Comparison of ENCODE assay signal across 17 cellular contexts in genomic region chr14:82313889-82314288, GRCh38.
DNase-seq lines count a peak whose midpoint lies in the region; ATAC-seq lines count a peak whose summit lies in the region.
"Had no signal": no experiment of that assay in that cellular context is flagged by ENCODE, and none has a peak within 500 bp of the region (broad histone marks: within the 10 kb centered on the region; RNA-seq: fewer than 3 reads in every experiment).

No MANE protein-coding gene starts in this region.

- peaks cover under 1 to 19% (median 11%) of the 10 kb centered on the region in 11 donors for H3K9me3 Mint-ChIP-seq in naive thymus-derived CD4-positive, alpha-beta T cell

- H3K4me3 Mint-ChIP-seq in naive thymus-derived CD4-positive, alpha-beta T cell: no peak overlapping the region
- H3K4me3 Mint-ChIP-seq: activated CD8-positive, alpha-beta memory T cell treated with anti-CD3 and anti-CD28 coated beads, Interleukin-2, amount 10 ng/mL, durations not matched to agents 7 days and 5 days; endodermal cell had no signal

- no peak overlapping the region for H3K4me3 ChIP-seq in naive thymus-derived CD4-positive, alpha-beta T cell (ENCODE audit: low read length)

- CTCF ChIA-PET in naive thymus-derived CD4-positive, alpha-beta T cell (lab: Charles Lee): no interaction called here

- peak; percentile 94 for DNase-seq in DMS79 (lab: John Stamatoyannopoulos, UW)
- DNase-seq in NCI-H2081 (lab: John Stamatoyannopoulos, UW): peak; percentile 92 to 98
- peak; percentile 87 for DNase-seq in NCI-H82 (lab: John Stamatoyannopoulos, UW)
- peak; percentile 57 for DNase-seq in left kidney (ENCODE audit: low read depth, low spot score)
- DNase-seq in naive thymus-derived CD4-positive, alpha-beta T cell: no peak
- DNase-seq: activated CD4-positive, CD25-positive, alpha-beta regulatory T cell treated with anti-CD3 and anti-CD28 coated beads, Interleukin-2, amount 50 U/mL, for 72 hours; activated CD8-positive, alpha-beta memory T cell treated with anti-CD3 and anti-CD28 coated beads, Interleukin-2, amount 10 ng/mL, durations not matched to agents 7 days and 5 days; activated gamma-delta T cell; Calu3; endodermal cell; IMR-90; Right ventricle myocardium superior; stimulated activated CD4-positive, alpha-beta T cell treated with anti-CD3 and anti-CD28 coated beads, Interleukin-4, amount 100 ng/mL, for 4 hours had no signal

- H3K4me1 ChIP-seq in naive thymus-derived CD4-positive, alpha-beta T cell (ENCODE audit: control insufficient read depth in 2 of 2, insufficient read depth in 2 of 2, low read length in 2 of 2): no peaks in the 10 kb centered on the region

- H3K36me3 Mint-ChIP-seq in naive thymus-derived CD4-positive, alpha-beta T cell: peaks cover 0 to 2% (median 0%) of the 10 kb centered on the region in 5 donors
- H3K36me3 Mint-ChIP-seq: activated CD8-positive, alpha-beta memory T cell treated with anti-CD3 and anti-CD28 coated beads, Interleukin-2, amount 10 ng/mL, durations not matched to agents 7 days and 5 days had no signal

- intact Hi-C loops in naive thymus-derived CD4-positive, alpha-beta T cell (cut with micrococcal nuclease): no loop called here

- no peaks in the 10 kb centered on the region for H3K36me3 ChIP-seq in naive thymus-derived CD4-positive, alpha-beta T cell (ENCODE audit: control insufficient read depth in 2 of 3, insufficient read depth in 3 of 3, low read length in 3 of 3)

- no peak for ATAC-seq in naive thymus-derived CD4-positive, alpha-beta T cell
- no peak for ATAC-seq in HG03469 (IDR thresholded peaks at IDR 0.05; ENCODE audit: unreplicated experiment)
- ATAC-seq in GM18858 (IDR thresholded peaks at IDR 0.05; ENCODE audit: unreplicated experiment): no peak
- ATAC-seq in HG03342 (IDR thresholded peaks at IDR 0.05; ENCODE audit: unreplicated experiment): no peak
- ATAC-seq: activated CD8-positive, alpha-beta memory T cell treated with anti-CD3 and anti-CD28 coated beads, Interleukin-2, amount 10 ng/mL, durations not matched to agents 7 days and 5 days; left lobe of liver had no signal

- H3K27me3 Mint-ChIP-seq in naive thymus-derived CD4-positive, alpha-beta T cell: no peaks in the 10 kb centered on the region
- H3K27me3 Mint-ChIP-seq: activated CD8-positive, alpha-beta memory T cell treated with anti-CD3 and anti-CD28 coated beads, Interleukin-2, amount 10 ng/mL, durations not matched to agents 7 days and 5 days had no signal

- no peaks in the 10 kb centered on the region for H3K4me1 Mint-ChIP-seq in naive thymus-derived CD4-positive, alpha-beta T cell
- H3K4me1 Mint-ChIP-seq: activated CD8-positive, alpha-beta memory T cell treated with anti-CD3 and anti-CD28 coated beads, Interleukin-2, amount 10 ng/mL, durations not matched to agents 7 days and 5 days had no signal

- no peaks in the 10 kb centered on the region for H3K27me3 ChIP-seq in naive thymus-derived CD4-positive, alpha-beta T cell (ENCODE audit: control insufficient read depth in 2 of 2, insufficient read depth in 2 of 2, low read length in 2 of 2)

- POLR2A ChIA-PET in naive thymus-derived CD4-positive, alpha-beta T cell (lab: Charles Lee): no interaction called here

- no peak overlapping the region for H3K27ac ChIP-seq in naive thymus-derived CD4-positive, alpha-beta T cell (ENCODE audit: low read depth, low read length)

- H3K27ac Mint-ChIP-seq in naive thymus-derived CD4-positive, alpha-beta T cell: no peak overlapping the region
- H3K27ac Mint-ChIP-seq: activated CD8-positive, alpha-beta memory T cell treated with anti-CD3 and anti-CD28 coated beads, Interleukin-2, amount 10 ng/mL, durations not matched to agents 7 days and 5 days; endodermal cell had no signal

- no peaks in the 10 kb centered on the region for H3K9me3 ChIP-seq in naive thymus-derived CD4-positive, alpha-beta T cell (ENCODE audit: control insufficient read depth in 2 of 3, low read length in 3 of 3)

Comparison
In these comparisons a context has a peak if more than half of its experiments do, and no peak if none do; other contexts are left out.
1. DNase-seq: peak in DMS79 (single experiment), NCI-H2081 (2 of 2), NCI-H82 (single experiment) and left kidney (single experiment); none in naive thymus-derived CD4-positive, alpha-beta T cell (0 of 9).